9 cellular contexts compared by ENCODE assay signal in the genomic region with DNA sequence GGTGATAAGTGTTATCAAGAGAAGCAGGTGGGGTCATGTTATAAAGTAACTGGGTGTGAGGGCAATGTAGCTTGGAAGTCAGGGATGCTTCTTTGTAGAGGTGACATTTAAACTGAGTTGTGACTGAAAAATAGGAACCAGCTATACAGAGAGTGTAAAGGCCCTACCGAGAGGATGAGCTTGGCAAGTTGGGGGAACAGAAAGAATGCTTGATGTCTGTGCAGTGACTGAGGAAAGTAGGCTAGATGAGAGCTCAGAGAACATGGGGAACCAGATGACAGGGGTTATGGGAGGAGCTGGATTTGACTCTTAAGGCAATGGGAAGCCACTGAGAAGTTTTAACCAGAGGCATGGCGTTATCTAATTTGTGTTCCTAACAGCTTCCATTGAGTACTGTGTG.
DNase-seq lines count a peak whose midpoint lies in the region; ATAC-seq and TF ChIP-seq lines count a peak whose summit lies in the region.
"Had no signal": no experiment of that assay in that cellular context is flagged by ENCODE, and none has a peak within 500 bp of the region (broad histone marks: within the 10 kb centered on the region; RNA-seq: fewer than 3 reads in every experiment).

No MANE protein-coding gene starts in this region.

- H3K4me3 Mint-ChIP-seq in Calu3 (ENCODE audit: low read depth, unreplicated experiment) (no peak overlapping the region), osteocyte (ENCODE audit: unreplicated experiment) (peak overlapping the region; percentile 23)

- peaks cover 20% of the 10 kb centered on the region for H3K79me2 ChIP-seq in OCI-LY3 (ENCODE audit: low read length)
- H3K79me2 ChIP-seq: parathyroid adenoma had no signal

- no peaks in the 10 kb centered on the region for H3K27me3 ChIP-seq in OCI-LY3 (ENCODE audit: low read depth, low read length)
- H3K27me3 ChIP-seq in dorsolateral prefrontal cortex: no peaks in the 10 kb centered on the region

- H3K27me3 Mint-ChIP-seq in Calu3 (ENCODE audit: unreplicated experiment): no peaks in the 10 kb centered on the region
- no peaks in the 10 kb centered on the region for H3K27me3 Mint-ChIP-seq in osteocyte (ENCODE audit: unreplicated experiment)

- peak overlapping the region; percentile 26; the same call in 1 of the 2 replicates for H3K9ac ChIP-seq in OCI-LY3 (ENCODE audit: low read length)
- H3K9ac ChIP-seq: parathyroid adenoma had no signal

- no TSS peak for BruUV-seq in Calu3 (replicated peaks; lab: Mats Ljungman, UMichigan)

- TF ChIP-seq CTCF in Calu3 (IDR thresholded peaks at IDR 0.05; ENCODE audit: unreplicated experiment) (no peak), OCI-LY3 (IDR thresholded peaks at IDR 0.05; ENCODE audit: low read depth, low read length) (no peak), dorsolateral prefrontal cortex (IDR thresholded peaks at IDR 0.05 in 54 of 56, conservative IDR thresholded peaks at IDR 0.05 in 2 of 56; ENCODE audit: low read depth in 1 of 56, partially characterized antibody in 56 of 56) (no peak), osteocyte (IDR thresholded peaks at IDR 0.05) (no peak)

- DNase-seq in Calu3: no peak
- no peak for DNase-seq in dorsolateral prefrontal cortex
- no peak for DNase-seq in osteocyte (ENCODE audit: extremely low spot score, unreplicated experiment)
- DNase-seq in NCI-H748 (lab: John Stamatoyannopoulos, UW; ENCODE audit: unreplicated experiment): no peak
- no peak for DNase-seq in RKO (ENCODE audit: low spot score)
- no peak for DNase-seq in NCI-H345 treated with DMSO at 0.1 percent for 48 hours (lab: John Stamatoyannopoulos, UW; ENCODE audit: unreplicated experiment)

- CTCF ChIA-PET in Calu3 (lab: Charles Lee): interaction anchor here (0.7 to 1.0 kb wide), 3 partner anchors 17 to 204 kb away, joined by 3 to 5 read pairs (median 4); no protein-coding TSS in a partner anchor

- ATAC-seq in GM19351 (IDR thresholded peaks at IDR 0.05; ENCODE audit: unreplicated experiment): no peak

- H3K4me3 ChIP-seq in OCI-LY3 (ENCODE audit: low read length) (no peak overlapping the region), dorsolateral prefrontal cortex (no peak overlapping the region)

- no peaks in the 10 kb centered on the region for H3K9me3 Mint-ChIP-seq in Calu3 (ENCODE audit: low read depth, unreplicated experiment)
- H3K9me3 Mint-ChIP-seq in osteocyte (ENCODE audit: unreplicated experiment): no peaks in the 10 kb centered on the region

- intact Hi-C loops in Calu3 (cut with micrococcal nuclease; ENCODE audit: unreplicated experiment) (no loop called here), dorsolateral prefrontal cortex (cut with DNase I) (no loop called here)

- peaks cover 77% of the 10 kb centered on the region for H3K4me1 ChIP-seq in OCI-LY3 (ENCODE audit: low read length)
- H3K4me1 ChIP-seq: parathyroid adenoma had no signal

- H2AFZ ChIP-seq in OCI-LY3 (ENCODE audit: low read depth, low read length): no peak overlapping the region
- H2AFZ ChIP-seq: parathyroid adenoma had no signal

- H3K4me1 Mint-ChIP-seq in Calu3 (ENCODE audit: low read depth, unreplicated experiment) (peaks cover 16% of the 10 kb centered on the region), osteocyte (ENCODE audit: unreplicated experiment) (peaks cover 45% of the 10 kb centered on the region)

- H3K27ac Mint-ChIP-seq in Calu3 (ENCODE audit: unreplicated experiment): peak overlapping the region; percentile 13
- H3K27ac Mint-ChIP-seq in osteocyte (ENCODE audit: unreplicated experiment): peak overlapping the region; percentile 96

- H3K9me3 ChIP-seq in OCI-LY3 (ENCODE audit: insufficient read depth, low read length): no peaks in the 10 kb centered on the region

- H4K20me1 ChIP-seq in OCI-LY3 (ENCODE audit: insufficient read depth, low read length): peaks cover 43% of the 10 kb centered on the region

- H3K36me3 ChIP-seq in OCI-LY3 (replicated peaks; ENCODE audit: low read depth, low read length): peaks cover 49% of the 10 kb centered on the region

- H3K4me2 ChIP-seq in OCI-LY3 (ENCODE audit: low read length): peak overlapping the region; percentile 80

- H3K27ac ChIP-seq in OCI-LY3 (ENCODE audit: low read length): peak overlapping the region; percentile 84
- peak overlapping the region in 48 of 59 donors; percentile 4 to 76 (median 54) for H3K27ac ChIP-seq in dorsolateral prefrontal cortex
- H3K27ac ChIP-seq: parathyroid adenoma had no signal

- H3K36me3 Mint-ChIP-seq in Calu3 (ENCODE audit: insufficient read depth, unreplicated experiment) (peaks cover 4% of the 10 kb centered on the region), osteocyte (ENCODE audit: unreplicated experiment) (peaks cover 3% of the 10 kb centered on the region)
